In genomic region chr3:39414421-39414907, GRCh38 we compare ENCODE assay signal across 9 cellular contexts. TPM values are rescaled to one million over a fixed set of nuclear protein-coding genes. Genes with fewer than 3 reads are reported as not detected.
A peak's percentile ranks its signal among the peaks of the same experiment; 100 is the strongest.
DNase-seq lines count a peak whose midpoint lies in the region; ATAC-seq and TF ChIP-seq lines count a peak whose summit lies in the region.
"Had no signal": no experiment of that assay in that cellular context is flagged by ENCODE, and none has a peak within 500 bp of the region (broad histone marks: within the 10 kb centered on the region; RNA-seq: fewer than 3 reads in every experiment).

No MANE protein-coding gene starts in this region.

- peak overlapping the region; percentile 19 for H3K27ac Mint-ChIP-seq in CD4-positive, alpha-beta T cell

- ATAC-seq in CD4-positive, alpha-beta T cell (ENCODE audit: poor library complexity) = peak; percentile 32
- ATAC-seq in left lung = peak; percentile 38

- H3K36me3 ChIP-seq in WERI-Rb-1 (peaks cover 56% of the 10 kb centered on the region), left lung (peaks cover 0 to 55% of the 10 kb centered on the region in 2 donors)

- no peaks in the 10 kb centered on the region for H3K9me3 ChIP-seq in CD4-positive, alpha-beta T cell (ENCODE audit: control insufficient read depth, low read length)
- H3K9me3 ChIP-seq in WERI-Rb-1 (ENCODE audit: severe bottlenecking) (no peaks in the 10 kb centered on the region), left lung (no peaks in the 10 kb centered on the region)

- H3K27ac ChIP-seq in CD4-positive, alpha-beta T cell (ENCODE audit: low read depth, low read length) = peak overlapping the region; percentile 9
- H3K27ac ChIP-seq in WERI-Rb-1 (peak overlapping the region; percentile 43), left lung (no peak overlapping the region)

- H3K4me1 Mint-ChIP-seq in CD4-positive, alpha-beta T cell (ENCODE audit: low read depth) = peaks cover 24% of the 10 kb centered on the region

- POLR2A ChIA-PET in CD4-positive, alpha-beta T cell (lab: Charles Lee) = interaction anchor here (2.7 kb wide), 1 partner anchor 8 kb away, joined by 23 read pairs; the partner anchor contains the start of gene RPSA

- no peak for DNase-seq in CD4-positive, alpha-beta T cell
- no peak for DNase-seq in WERI-Rb-1
- DNase-seq in left lung = no peak
- no peak for DNase-seq in DMS114 treated with DMSO at 0.1 percent for 48 hours (lab: John Stamatoyannopoulos, UW; ENCODE audit: unreplicated experiment)
- DNase-seq in AG08395 (ENCODE audit: low spot score) = no peak
- DNase-seq in COLO668 (lab: John Stamatoyannopoulos, UW; ENCODE audit: unreplicated experiment) = no peak
- DNase-seq in GM13976 (ENCODE audit: low spot score) = no peak
- DNase-seq: activated gamma-delta T cell had no signal

- peaks cover 0 to 19% of the 10 kb centered on the region in 2 donors for H3K4me1 ChIP-seq in left lung

- intact Hi-C loops in CD4-positive, alpha-beta T cell (cut with DNase I, micrococcal nuclease) = no loop called here
- intact Hi-C loops in left lung (cut with DNase I) = no loop called here

- H3K4me3 ChIP-seq in WERI-Rb-1 (ENCODE audit: low read depth, low read length) = no peak overlapping the region
- no peak overlapping the region for H3K4me3 ChIP-seq in left lung

- no peak overlapping the region for H3K4me3 Mint-ChIP-seq in CD4-positive, alpha-beta T cell

- TF ChIP-seq CTCF in CD4-positive, alpha-beta T cell (IDR thresholded peaks at IDR 0.05) = no peak
- no peak for TF ChIP-seq CTCF in WERI-Rb-1 (IDR thresholded peaks at IDR 0.05; ENCODE audit: low read depth, low read length)
- TF ChIP-seq CTCF in left lung (IDR thresholded peaks at IDR 0.05) = no peak
- TF ChIP-seq CTCF in GM13976 (IDR thresholded peaks at IDR 0.05; ENCODE audit: borderline replicate concordance, control extremely low read depth, extremely low read depth, insufficient read depth, missing control alignments) = no peak

- peaks cover 4% of the 10 kb centered on the region for H3K27me3 Mint-ChIP-seq in CD4-positive, alpha-beta T cell

- in situ Hi-C loops in GM13976 (cut with MboI; ENCODE audit: low sequenced_read_pairs, unreplicated experiment) = no loop called here

- H3K9me3 Mint-ChIP-seq in CD4-positive, alpha-beta T cell = no peaks in the 10 kb centered on the region

- peak; percentile 44 for TF ChIP-seq POLR2A in GM19099 (IDR thresholded peaks at IDR 0.05; ENCODE audit: extremely low read depth, insufficient read length, low read depth)

- H3K36me3 Mint-ChIP-seq in CD4-positive, alpha-beta T cell (ENCODE audit: low read depth) = peaks cover 56% of the 10 kb centered on the region

- H3K27me3 ChIP-seq in CD4-positive, alpha-beta T cell (ENCODE audit: control insufficient read depth, insufficient read depth, low read length) = no peaks in the 10 kb centered on the region
- H3K27me3 ChIP-seq in WERI-Rb-1 (ENCODE audit: insufficient read depth, low read depth, severe bottlenecking) (no peaks in the 10 kb centered on the region), left lung (no peaks in the 10 kb centered on the region)

- CTCF ChIA-PET in CD4-positive, alpha-beta T cell (lab: Charles Lee) = no interaction called here

RNA-seq across cellular contexts. Expression of gene RPSA, which starts 7.9 kb away (rescaled TPM):
- total RNA-seq in CD4-positive, alpha-beta T cell = 1,000 to 10,000 TPM; 1,930 to 1,974 TPM
- 1,000 to 10,000 TPM in 1 of 2 donors, 100 to 1,000 TPM in 1; 738 to 1,176 TPM for total RNA-seq in left lung

RNA-seq across cellular contexts. Expression of gene SLC25A38, which starts 31.3 kb away (rescaled TPM):
- total RNA-seq in CD4-positive, alpha-beta T cell = 10 to 100 TPM; 43.2 to 44.7 TPM
- 10 to 100 TPM; 28.9 to 33.7 TPM for total RNA-seq in left lung

RNA-seq across cellular contexts. Expression of gene MOBP, which starts 53.0 kb away (rescaled TPM):
- not detected for total RNA-seq in CD4-positive, alpha-beta T cell
- total RNA-seq in left lung = under 1 TPM; 0.09 to 0.16 TPM

Comparison
In these comparisons a context has a peak if more than half of its experiments do, and no peak if none do; other contexts are left out.
1. H3K27ac ChIP-seq: peak in CD4-positive, alpha-beta T cell (single experiment) and WERI-Rb-1 (single experiment); none in left lung (0 of 2).